In the genomic region with DNA sequence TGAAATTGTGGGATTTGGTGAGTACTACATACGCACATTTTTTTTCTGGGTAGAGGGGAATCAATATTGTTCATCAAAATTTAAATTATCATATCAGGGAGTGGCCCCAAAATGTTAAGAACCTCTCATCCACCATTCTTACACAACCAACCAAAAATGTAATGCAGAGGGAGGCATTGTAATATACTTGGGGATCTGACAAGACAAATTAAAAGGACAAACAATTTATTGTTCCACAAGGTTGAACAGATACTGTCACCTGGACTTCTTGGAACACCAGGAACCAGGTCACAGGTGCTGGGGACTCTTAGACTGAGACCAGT, we compare ENCODE assay signal across 17 cellular contexts. TPM values are rescaled to one million over a fixed set of nuclear protein-coding genes. Genes with fewer than 3 reads are reported as not detected.
DNase-seq lines count a peak whose midpoint lies in the region; TF ChIP-seq lines count a peak whose summit lies in the region.
"Had no signal": no experiment of that assay in that cellular context is flagged by ENCODE, and none has a peak within 500 bp of the region (broad histone marks: within the 10 kb centered on the region; RNA-seq: fewer than 3 reads in every experiment).

No MANE protein-coding gene starts in this region.

- peak overlapping the region; percentile 83 for H3K27ac Mint-ChIP-seq in nephron progenitor cell
- H3K27ac Mint-ChIP-seq: B cell; CD8-positive, alpha-beta T cell; HFFc6 had no signal

- peaks cover 18% of the 10 kb centered on the region for H3K36me3 Mint-ChIP-seq in nephron progenitor cell (ENCODE audit: low read depth)
- H3K36me3 Mint-ChIP-seq: CD8-positive, alpha-beta T cell had no signal

- TF ChIP-seq CTCF in colonic mucosa (IDR thresholded peaks at IDR 0.05) (no peak), nephron progenitor cell (IDR thresholded peaks at IDR 0.05) (no peak)

- DNase-seq in H7: peak; percentile 10
- DNase-seq in colonic mucosa: no peak
- no peak for DNase-seq in nephron progenitor cell
- no peak for DNase-seq in NCI-H1092 treated with DMSO at 0.1 percent for 48 hours (lab: John Stamatoyannopoulos, UW)
- DNase-seq in anterior cingulate cortex (lab: John Stamatoyannopoulos, UW): no peak
- no peak for DNase-seq in posterior cingulate gyrus
- DNase-seq: Calu3; CD8-positive, alpha-beta T cell; DND-41; EL; HFFc6; IMR-90 had no signal

- peaks cover 6% of the 10 kb centered on the region for H3K27me3 Mint-ChIP-seq in nephron progenitor cell (ENCODE audit: low read depth, poor library complexity)

- H3K4me3 ChIP-seq in H7 (ENCODE audit: insufficient read depth, low read depth, low read length) (no peak overlapping the region), colonic mucosa (no peak overlapping the region)
- H3K4me3 ChIP-seq: BLaER1 treated with 17β-estradiol and CSF1 and Interleukin-3, amounts not matched to agents 10 nM and 100 nM; GM12878 had no signal

- H3K4me1 ChIP-seq in colonic mucosa: peaks cover under 1% of the 10 kb centered on the region

- no peaks in the 10 kb centered on the region for H3K9me3 ChIP-seq in colonic mucosa

- peak overlapping the region; percentile 61 for H3K27ac ChIP-seq in colonic mucosa
- H3K27ac ChIP-seq: BLaER1 treated with 17β-estradiol and CSF1 and Interleukin-3, amounts not matched to agents 10 nM and 100 nM; HL-60 had no signal

- peak overlapping the region in 1 of 2 donors; percentile 93 for H3K9ac ChIP-seq in colonic mucosa (ENCODE audit: low read depth in 2 of 2, low read length in 2 of 2)
- H3K9ac ChIP-seq: BLaER1 treated with 17β-estradiol and CSF1 and Interleukin-3, amounts not matched to agents 10 nM and 100 nM had no signal

- peaks cover 99% of the 10 kb centered on the region for H3K4me1 Mint-ChIP-seq in nephron progenitor cell

- intact Hi-C loops in colonic mucosa (cut with DNase I) (loop anchor here (5.0 kb wide), 1 partner anchor 81 kb away; a partner anchor contains a TSS), posterior cingulate gyrus (cut with DNase I) (no loop called here)

- H3K9me3 Mint-ChIP-seq in nephron progenitor cell: no peaks in the 10 kb centered on the region
- H3K9me3 Mint-ChIP-seq: CD8-positive, alpha-beta T cell; HFFc6 had no signal

- H3K4me3 Mint-ChIP-seq in nephron progenitor cell: peak overlapping the region; percentile 99
- H3K4me3 Mint-ChIP-seq: CD8-positive, alpha-beta T cell; HFFc6 had no signal

- no peaks in the 10 kb centered on the region for H3K36me3 ChIP-seq in H7 (replicated peaks; ENCODE audit: control insufficient read depth, insufficient read depth, low read length)
- H3K36me3 ChIP-seq in colonic mucosa: no peaks in the 10 kb centered on the region
- H3K36me3 ChIP-seq: BLaER1 treated with 17β-estradiol and CSF1 and Interleukin-3, amounts not matched to agents 10 nM and 100 nM had no signal

- H3K27me3 ChIP-seq in H7 (ENCODE audit: control insufficient read depth, insufficient read depth, low read length) (peaks cover 98% of the 10 kb centered on the region), colonic mucosa (peaks cover 9% of the 10 kb centered on the region)

RNA-seq across cellular contexts. Expression of a gene that starts 14.7 kb away (rescaled TPM):
- total RNA-seq in H7 (2014; rRNA removed; shearing (Covaris generic)): 0.04 TPM in 1 of 2 replicates, not detected in the other
- total RNA-seq in colonic mucosa: 10 to 100 TPM; 37.1 to 73.9 TPM
- total RNA-seq: B cell; CD8-positive, alpha-beta T cell; HFFc6; IMR-90 had no signal

RNA-seq across cellular contexts. Expression of a gene that starts 25.7 kb away (rescaled TPM):
- total RNA-seq in H7 (2014; rRNA removed; shearing (Covaris generic)): not detected in 2 replicates
- 1 to 10 TPM; 4.2 to 7.4 TPM for total RNA-seq in colonic mucosa
- total RNA-seq: B cell; CD8-positive, alpha-beta T cell; HFFc6 had no signal

RNA-seq across cellular contexts. Expression of a gene that starts 30.0 kb away (rescaled TPM):
- 0.45 TPM in 1 of 2 replicates, not detected in the other for total RNA-seq in H7 (2014; rRNA removed; shearing (Covaris generic))
- total RNA-seq in colonic mucosa: 10 to 100 TPM; 25.9 to 31.4 TPM
- total RNA-seq: HFFc6 had no signal

RNA-seq across cellular contexts. Expression of a gene that starts 36.0 kb away (rescaled TPM):
- total RNA-seq in H7 (2014; rRNA removed; shearing (Covaris generic)): not detected in 2 replicates
- 10 to 100 TPM; 30.0 to 71.0 TPM for total RNA-seq in colonic mucosa
- total RNA-seq: B cell, HFFc6 had no signal

RNA-seq across cellular contexts. Expression of a gene that starts 47.2 kb away (rescaled TPM):
- total RNA-seq in H7 (2014; rRNA removed; shearing (Covaris generic)): not detected in 2 replicates
- total RNA-seq in colonic mucosa: 10 to 100 TPM; 11.0 to 22.7 TPM
- total RNA-seq: B cell; CD8-positive, alpha-beta T cell; G401; GM12878; HFFc6 had no signal

Comparison
In these comparisons a context has a peak if more than half of its experiments do, and no peak if none do; other contexts are left out.
1. RNA of a gene that starts 14.7 kb away (total RNA-seq): 37.1 to 73.9 TPM in colonic mucosa; 0.04 TPM in H7; every median in the first group is over 10 times any median in the second.
2. RNA of a gene that starts 30.0 kb away (total RNA-seq): 25.9 to 31.4 TPM in colonic mucosa; 0.45 TPM in H7; every median in the first group is over 10 times any median in the second.